In genomic region chr20:496126-496696, GRCh38 we compare ENCODE assay signal across 11 cellular contexts. TPM values are rescaled to one million over a fixed set of nuclear protein-coding genes. Genes with fewer than 3 reads are reported as not detected.
A peak's percentile ranks its signal among the peaks of the same experiment; 100 is the strongest.
DNase-seq lines count a peak whose midpoint lies in the region; ATAC-seq and TF ChIP-seq lines count a peak whose summit lies in the region.
"Had no signal": no experiment of that assay in that cellular context is flagged by ENCODE, and none has a peak within 500 bp of the region (broad histone marks: within the 10 kb centered on the region; RNA-seq: fewer than 3 reads in every experiment).

No MANE protein-coding gene starts in this region.

- in situ Hi-C loops in gastrocnemius medialis (cut with MboI; ENCODE audit: low sequenced_read_pairs in 4 of 4) (no loop called here), G401 (cut with HindIII; ENCODE audit: low sequenced_read_pairs) (no loop called here)

- peak; percentile 57 for DNase-seq in GM04503 (ENCODE audit: low read depth)
- DNase-seq in astrocyte of the hippocampus (ENCODE audit: low read depth, low spot score), result peak; percentile 62
- DNase-seq in left ventricle myocardium superior, result no peak
- peak; percentile 71 to 82 for DNase-seq in gastrocnemius medialis
- no peak for DNase-seq in G401 (ENCODE audit: low spot score)
- no peak for DNase-seq in GM03348 (ENCODE audit: low spot score)
- no peak for DNase-seq in foreskin keratinocyte
- no peak for DNase-seq in caudate nucleus (lab: John Stamatoyannopoulos, UW)
- DNase-seq: activated CD4-positive, CD25-positive, alpha-beta regulatory T cell; NCI-H1694 had no signal

- peaks cover 0 to 61% of the 10 kb centered on the region in 2 donors for H3K36me3 ChIP-seq in gastrocnemius medialis

- intact Hi-C loops in left ventricle myocardium superior (cut with micrococcal nuclease) (no loop called here), gastrocnemius medialis (cut with DNase I; ENCODE audit: low total_unique reads) (loop anchor here (2.0 to 5.0 kb wide), 2 partner anchors 47 to 156 kb away; partner anchors contain the start of genes CSNK2A1 and SRXN1)

- H3K27me3 ChIP-seq in gastrocnemius medialis (no peaks in the 10 kb centered on the region), foreskin keratinocyte (no peaks in the 10 kb centered on the region)
- H3K27me3 ChIP-seq: SJSA1 had no signal

- no peak overlapping the region for H3K4me3 ChIP-seq in gastrocnemius medialis
- H3K4me3 ChIP-seq: SJSA1 had no signal

- TF ChIP-seq CTCF in gastrocnemius medialis (IDR thresholded peaks at IDR 0.05 in 4 of 5, conservative IDR thresholded peaks at IDR 0.05 in 1 of 5) (no peak), foreskin keratinocyte (conservative IDR thresholded peaks at IDR 0.05) (no peak)

- no peaks in the 10 kb centered on the region for H3K9me3 ChIP-seq in gastrocnemius medialis
- H3K9me3 ChIP-seq: SJSA1 had no signal

- H3K4me1 ChIP-seq in gastrocnemius medialis (peaks cover 14 to 23% of the 10 kb centered on the region in 2 donors), foreskin keratinocyte (no peaks in the 10 kb centered on the region)
- H3K4me1 ChIP-seq: SJSA1 had no signal

- ATAC-seq in left ventricle myocardium superior, result peak; percentile 80
- peak; percentile 99 to 100 for ATAC-seq in gastrocnemius medialis
- no peak for ATAC-seq in foreskin keratinocyte

- H3K27ac ChIP-seq in gastrocnemius medialis, result peak overlapping the region; percentile 78 to 81 (median 80)
- H3K27ac ChIP-seq in foreskin keratinocyte, result no peak overlapping the region
- no peak overlapping the region for H3K27ac ChIP-seq in caudate nucleus (ENCODE audit: low read depth, low read length)
- H3K27ac ChIP-seq: SJSA1 had no signal

- no peak for TF ChIP-seq POLR2A in gastrocnemius medialis (IDR thresholded peaks at IDR 0.05)

RNA-seq across cellular contexts. Expression of gene TBC1D20, which starts 33.9 kb away (rescaled TPM):
- total RNA-seq in left ventricle myocardium superior (23.3 TPM), gastrocnemius medialis (10 to 100 TPM; 28.9 to 39.0 (median 34.0) TPM), foreskin keratinocyte (23.0 and 28.8 TPM in 2 replicates)
- 13.5 and 17.4 TPM in 2 replicates for total RNA-seq in G401 (2014; rRNA removed; shearing (Covaris generic))
- polyA plus RNA-seq in foreskin keratinocyte, result 14.7 and 16.4 TPM in 2 replicates

RNA-seq across cellular contexts. Expression of gene CSNK2A1, which starts 47.4 kb away (rescaled TPM):
- total RNA-seq in left ventricle myocardium superior (116 TPM), gastrocnemius medialis (100 to 1,000 TPM; 108 to 180 (median 157) TPM), foreskin keratinocyte (121 and 125 TPM in 2 replicates)
- 204 and 275 TPM in 2 replicates for total RNA-seq in G401 (2014; rRNA removed; shearing (Covaris generic))
- 52.7 and 57.8 TPM in 2 replicates for polyA plus RNA-seq in foreskin keratinocyte

Comparison
In these comparisons a context has a peak if more than half of its experiments do, and no peak if none do; other contexts are left out.
1. DNase-seq: peak in GM04503 (single experiment), astrocyte of the hippocampus (single experiment) and gastrocnemius medialis (2 of 2); none in left ventricle myocardium superior (single experiment), G401 (single experiment), GM03348 (single experiment), foreskin keratinocyte (0 of 2) and caudate nucleus (0 of 61).
2. H3K27ac ChIP-seq: peak in gastrocnemius medialis (4 of 4); none in foreskin keratinocyte (single experiment) and caudate nucleus (single experiment).